In the genomic region with DNA sequence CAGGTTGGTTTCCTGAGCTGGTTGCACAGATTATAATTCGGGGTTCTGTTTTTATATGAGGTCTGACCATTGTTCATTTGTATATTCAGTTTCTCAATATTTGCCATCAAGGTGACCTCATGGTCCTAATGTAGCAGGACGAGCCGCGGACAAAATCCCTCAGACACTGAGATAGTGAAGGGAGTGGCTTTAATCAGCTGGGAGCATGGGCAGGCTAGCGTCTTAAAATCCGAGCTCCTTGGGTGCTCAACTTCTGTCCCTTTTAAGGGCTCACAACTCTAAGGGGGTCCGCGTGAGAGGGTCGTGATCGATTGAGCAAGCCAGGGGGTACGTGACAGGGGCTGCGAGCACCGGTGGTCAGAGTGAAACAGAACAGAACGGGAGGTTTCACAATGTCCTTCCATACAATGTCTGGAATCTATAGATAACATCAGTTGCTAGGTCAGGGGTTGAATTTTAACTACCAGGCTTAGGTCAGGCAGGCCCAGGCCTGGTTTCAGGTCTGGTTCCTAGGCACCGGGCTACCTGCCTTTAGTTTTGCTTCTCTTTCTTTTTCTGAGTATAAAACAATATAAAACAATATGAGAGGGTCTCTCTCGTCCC, we compare ENCODE assay signal across 2 cellular contexts.
TF ChIP-seq lines count a peak whose summit lies in the region.
"Not testable (repeated sequence)": the region's sequence is repeated elsewhere in the genome, so short reads cannot be mapped to it uniquely, and the experiment has no call there.

No MANE protein-coding gene starts in this region.

TF ChIP-seq in K562, 482 proteins besides CTCF, POLR2A, EP300 and RAD21:
- TF ChIP-seq, protein P1, sequence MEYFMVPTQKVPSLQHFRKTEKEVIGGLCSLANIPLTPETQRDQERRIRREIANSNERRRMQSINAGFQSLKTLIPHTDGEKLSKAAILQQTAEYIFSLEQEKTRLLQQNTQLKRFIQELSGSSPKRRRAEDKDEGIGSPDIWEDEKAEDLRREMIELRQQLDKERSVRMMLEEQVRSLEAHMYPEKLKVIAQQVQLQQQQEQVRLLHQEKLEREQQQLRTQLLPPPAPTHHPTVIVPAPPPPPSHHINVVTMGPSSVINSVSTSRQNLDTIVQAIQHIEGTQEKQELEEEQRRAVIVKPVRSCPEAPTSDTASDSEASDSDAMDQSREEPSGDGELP (CRISPR knock-in tag; IDR thresholded peaks at IDR 0.05; ENCODE audit: borderline replicate concordance), result 0 out of 2 replicates have a peak, but pooled peaks have one; percentile 18
- TF ChIP-seq NR2C2 (CRISPR knock-in tag; IDR thresholded peaks at IDR 0.05); NR2C1 (IDR thresholded peaks at IDR 0.05): not testable (repeated sequence)
- peak; percentile 69; the same call in 1 of the 2 replicates for TF ChIP-seq NR2C2 (tag; IDR thresholded peaks at IDR 0.05)
- peak; percentile 43; the same call in 1 of the 2 replicates for TF ChIP-seq NR2C1 (tag; IDR thresholded peaks at IDR 0.05)
- peak; percentile 56 for TF ChIP-seq CEBPB (tag; IDR thresholded peaks at IDR 0.05)

TF ChIP-seq in HepG2, 621 proteins besides CTCF, POLR2A, EP300 and RAD21 (continues in another document):
- TF ChIP-seq ZBTB7B (CRISPR knock-in tag; IDR thresholded peaks at IDR 0.05) (peak; percentile 89), ZFX (CRISPR knock-in tag; IDR thresholded peaks at IDR 0.05; ENCODE audit: low read depth) (peak; percentile 84), ZNF788 (CRISPR knock-in tag; IDR thresholded peaks at IDR 0.05; ENCODE audit: borderline replicate concordance) (peak; percentile 61; the same call in 1 of the 2 replicates), PHF21A (CRISPR knock-in tag; IDR thresholded peaks at IDR 0.05) (peak; percentile 49), SOX13 (CRISPR knock-in tag; conservative IDR thresholded peaks at IDR 0.05 in 1 of 2, IDR thresholded peaks at IDR 0.05 in 1 of 2) (peak in 1 of 2 experiments; percentile 68; a peak in 2 of 4 replicates), SOX6 (CRISPR knock-in tag; IDR thresholded peaks at IDR 0.05) (peak; percentile 76), RARA (CRISPR knock-in tag; IDR thresholded peaks at IDR 0.05) (peak; percentile 56), ZNF614 (CRISPR knock-in tag; IDR thresholded peaks at IDR 0.05; ENCODE audit: borderline replicate concordance) (0 out of 2 replicates have a peak, but pooled peaks have one; percentile 39), LCORL (CRISPR knock-in tag; IDR thresholded peaks at IDR 0.05) (peak; percentile 49; the same call in 1 of the 2 replicates), ZFY (CRISPR knock-in tag; IDR thresholded peaks at IDR 0.05) (peak; percentile 83), ZBTB7A (CRISPR knock-in tag; IDR thresholded peaks at IDR 0.05) (0 out of 2 replicates have a peak, but pooled peaks have one; percentile 39), FOSL2 (CRISPR knock-in tag; IDR thresholded peaks at IDR 0.05) (0 out of 2 replicates have a peak, but pooled peaks have one; percentile 5), CEBPG (CRISPR knock-in tag; IDR thresholded peaks at IDR 0.05) (peak; percentile 77; the same call in 1 of the 2 replicates), ZFP1 (CRISPR knock-in tag; IDR thresholded peaks at IDR 0.05) (0 out of 2 replicates have a peak, but pooled peaks have one; percentile 44), FOXP1 (CRISPR knock-in tag; IDR thresholded peaks at IDR 0.05) (0 out of 2 replicates have a peak, but pooled peaks have one; percentile 24), PHF8 (CRISPR knock-in tag; IDR thresholded peaks at IDR 0.05) (0 out of 2 replicates have a peak, but pooled peaks have one; percentile 31), GFI1 (CRISPR knock-in tag; IDR thresholded peaks at IDR 0.05; ENCODE audit: borderline replicate concordance) (peak; percentile 44; the same call in 1 of the 2 replicates), ZNF124 (CRISPR knock-in tag; IDR thresholded peaks at IDR 0.05) (0 out of 2 replicates have a peak, but pooled peaks have one; percentile 28), ARNTL (CRISPR knock-in tag; IDR thresholded peaks at IDR 0.05) (0 out of 2 replicates have a peak, but pooled peaks have one; percentile 23), ZSCAN31 (CRISPR knock-in tag; IDR thresholded peaks at IDR 0.05; ENCODE audit: low read depth) (peak; percentile 42; the same call in 1 of the 2 replicates), BCL6 (CRISPR knock-in tag; IDR thresholded peaks at IDR 0.05) (0 out of 2 replicates have a peak, but pooled peaks have one; percentile 8), FOXA3 (CRISPR knock-in tag; IDR thresholded peaks at IDR 0.05) (peak; percentile 58), SAP130 (CRISPR knock-in tag; IDR thresholded peaks at IDR 0.05; ENCODE audit: low read depth) (peak; percentile 42; the same call in 1 of the 2 replicates), ZNF747 (CRISPR knock-in tag; IDR thresholded peaks at IDR 0.05; ENCODE audit: borderline replicate concordance) (0 out of 2 replicates have a peak, but pooled peaks have one; percentile 33), THAP11 (CRISPR knock-in tag; IDR thresholded peaks at IDR 0.05) (0 out of 2 replicates have a peak, but pooled peaks have one; percentile 28), ESRRA (CRISPR knock-in tag; IDR thresholded peaks at IDR 0.05; ENCODE audit: low read depth) (peak; percentile 16; the same call in 1 of the 2 replicates)
- TF ChIP-seq, protein P2, sequence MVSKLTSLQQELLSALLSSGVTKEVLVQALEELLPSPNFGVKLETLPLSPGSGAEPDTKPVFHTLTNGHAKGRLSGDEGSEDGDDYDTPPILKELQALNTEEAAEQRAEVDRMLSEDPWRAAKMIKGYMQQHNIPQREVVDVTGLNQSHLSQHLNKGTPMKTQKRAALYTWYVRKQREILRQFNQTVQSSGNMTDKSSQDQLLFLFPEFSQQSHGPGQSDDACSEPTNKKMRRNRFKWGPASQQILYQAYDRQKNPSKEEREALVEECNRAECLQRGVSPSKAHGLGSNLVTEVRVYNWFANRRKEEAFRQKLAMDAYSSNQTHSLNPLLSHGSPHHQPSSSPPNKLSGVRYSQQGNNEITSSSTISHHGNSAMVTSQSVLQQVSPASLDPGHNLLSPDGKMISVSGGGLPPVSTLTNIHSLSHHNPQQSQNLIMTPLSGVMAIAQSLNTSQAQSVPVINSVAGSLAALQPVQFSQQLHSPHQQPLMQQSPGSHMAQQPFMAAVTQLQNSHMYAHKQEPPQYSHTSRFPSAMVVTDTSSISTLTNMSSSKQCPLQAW (CRISPR knock-in tag; IDR thresholded peaks at IDR 0.05), result peak; percentile 62
- TF ChIP-seq, protein P3, sequence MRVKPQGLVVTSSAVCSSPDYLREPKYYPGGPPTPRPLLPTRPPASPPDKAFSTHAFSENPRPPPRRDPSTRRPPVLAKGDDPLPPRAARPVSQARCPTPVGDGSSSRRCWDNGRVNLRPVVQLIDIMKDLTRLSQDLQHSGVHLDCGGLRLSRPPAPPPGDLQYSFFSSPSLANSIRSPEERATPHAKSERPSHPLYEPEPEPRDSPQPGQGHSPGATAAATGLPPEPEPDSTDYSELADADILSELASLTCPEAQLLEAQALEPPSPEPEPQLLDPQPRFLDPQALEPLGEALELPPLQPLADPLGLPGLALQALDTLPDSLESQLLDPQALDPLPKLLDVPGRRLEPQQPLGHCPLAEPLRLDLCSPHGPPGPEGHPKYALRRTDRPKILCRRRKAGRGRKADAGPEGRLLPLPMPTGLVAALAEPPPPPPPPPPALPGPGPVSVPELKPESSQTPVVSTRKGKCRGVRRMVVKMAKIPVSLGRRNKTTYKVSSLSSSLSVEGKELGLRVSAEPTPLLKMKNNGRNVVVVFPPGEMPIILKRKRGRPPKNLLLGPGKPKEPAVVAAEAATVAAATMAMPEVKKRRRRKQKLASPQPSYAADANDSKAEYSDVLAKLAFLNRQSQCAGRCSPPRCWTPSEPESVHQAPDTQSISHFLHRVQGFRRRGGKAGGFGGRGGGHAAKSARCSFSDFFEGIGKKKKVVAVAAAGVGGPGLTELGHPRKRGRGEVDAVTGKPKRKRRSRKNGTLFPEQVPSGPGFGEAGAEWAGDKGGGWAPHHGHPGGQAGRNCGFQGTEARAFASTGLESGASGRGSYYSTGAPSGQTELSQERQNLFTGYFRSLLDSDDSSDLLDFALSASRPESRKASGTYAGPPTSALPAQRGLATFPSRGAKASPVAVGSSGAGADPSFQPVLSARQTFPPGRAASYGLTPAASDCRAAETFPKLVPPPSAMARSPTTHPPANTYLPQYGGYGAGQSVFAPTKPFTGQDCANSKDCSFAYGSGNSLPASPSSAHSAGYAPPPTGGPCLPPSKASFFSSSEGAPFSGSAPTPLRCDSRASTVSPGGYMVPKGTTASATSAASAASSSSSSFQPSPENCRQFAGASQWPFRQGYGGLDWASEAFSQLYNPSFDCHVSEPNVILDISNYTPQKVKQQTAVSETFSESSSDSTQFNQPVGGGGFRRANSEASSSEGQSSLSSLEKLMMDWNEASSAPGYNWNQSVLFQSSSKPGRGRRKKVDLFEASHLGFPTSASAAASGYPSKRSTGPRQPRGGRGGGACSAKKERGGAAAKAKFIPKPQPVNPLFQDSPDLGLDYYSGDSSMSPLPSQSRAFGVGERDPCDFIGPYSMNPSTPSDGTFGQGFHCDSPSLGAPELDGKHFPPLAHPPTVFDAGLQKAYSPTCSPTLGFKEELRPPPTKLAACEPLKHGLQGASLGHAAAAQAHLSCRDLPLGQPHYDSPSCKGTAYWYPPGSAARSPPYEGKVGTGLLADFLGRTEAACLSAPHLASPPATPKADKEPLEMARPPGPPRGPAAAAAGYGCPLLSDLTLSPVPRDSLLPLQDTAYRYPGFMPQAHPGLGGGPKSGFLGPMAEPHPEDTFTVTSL (CRISPR knock-in tag; IDR thresholded peaks at IDR 0.05; ENCODE audit: borderline replicate concordance), result 0 out of 2 replicates have a peak, but pooled peaks have one; percentile 17
- TF ChIP-seq SOX13, SOX6, LCORL, FOXP1 (IDR thresholded peaks at IDR 0.05): not testable (repeated sequence)
- TF ChIP-seq, protein P4, sequence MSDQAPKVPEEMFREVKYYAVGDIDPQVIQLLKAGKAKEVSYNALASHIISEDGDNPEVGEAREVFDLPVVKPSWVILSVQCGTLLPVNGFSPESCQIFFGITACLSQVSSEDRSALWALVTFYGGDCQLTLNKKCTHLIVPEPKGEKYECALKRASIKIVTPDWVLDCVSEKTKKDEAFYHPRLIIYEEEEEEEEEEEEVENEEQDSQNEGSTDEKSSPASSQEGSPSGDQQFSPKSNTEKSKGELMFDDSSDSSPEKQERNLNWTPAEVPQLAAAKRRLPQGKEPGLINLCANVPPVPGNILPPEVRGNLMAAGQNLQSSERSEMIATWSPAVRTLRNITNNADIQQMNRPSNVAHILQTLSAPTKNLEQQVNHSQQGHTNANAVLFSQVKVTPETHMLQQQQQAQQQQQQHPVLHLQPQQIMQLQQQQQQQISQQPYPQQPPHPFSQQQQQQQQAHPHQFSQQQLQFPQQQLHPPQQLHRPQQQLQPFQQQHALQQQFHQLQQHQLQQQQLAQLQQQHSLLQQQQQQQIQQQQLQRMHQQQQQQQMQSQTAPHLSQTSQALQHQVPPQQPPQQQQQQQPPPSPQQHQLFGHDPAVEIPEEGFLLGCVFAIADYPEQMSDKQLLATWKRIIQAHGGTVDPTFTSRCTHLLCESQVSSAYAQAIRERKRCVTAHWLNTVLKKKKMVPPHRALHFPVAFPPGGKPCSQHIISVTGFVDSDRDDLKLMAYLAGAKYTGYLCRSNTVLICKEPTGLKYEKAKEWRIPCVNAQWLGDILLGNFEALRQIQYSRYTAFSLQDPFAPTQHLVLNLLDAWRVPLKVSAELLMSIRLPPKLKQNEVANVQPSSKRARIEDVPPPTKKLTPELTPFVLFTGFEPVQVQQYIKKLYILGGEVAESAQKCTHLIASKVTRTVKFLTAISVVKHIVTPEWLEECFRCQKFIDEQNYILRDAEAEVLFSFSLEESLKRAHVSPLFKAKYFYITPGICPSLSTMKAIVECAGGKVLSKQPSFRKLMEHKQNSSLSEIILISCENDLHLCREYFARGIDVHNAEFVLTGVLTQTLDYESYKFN (CRISPR knock-in tag; conservative IDR thresholded peaks at IDR 0.05), result peak; percentile 85
- TF ChIP-seq, protein P5, sequence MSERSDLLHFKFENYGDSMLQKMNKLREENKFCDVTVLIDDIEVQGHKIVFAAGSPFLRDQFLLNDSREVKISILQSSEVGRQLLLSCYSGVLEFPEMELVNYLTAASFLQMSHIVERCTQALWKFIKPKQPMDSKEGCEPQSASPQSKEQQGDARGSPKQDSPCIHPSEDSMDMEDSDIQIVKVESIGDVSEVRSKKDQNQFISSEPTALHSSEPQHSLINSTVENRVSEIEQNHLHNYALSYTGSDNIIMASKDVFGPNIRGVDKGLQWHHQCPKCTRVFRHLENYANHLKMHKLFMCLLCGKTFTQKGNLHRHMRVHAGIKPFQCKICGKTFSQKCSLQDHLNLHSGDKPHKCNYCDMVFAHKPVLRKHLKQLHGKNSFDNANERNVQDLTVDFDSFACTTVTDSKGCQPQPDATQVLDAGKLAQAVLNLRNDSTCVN (CRISPR knock-in tag; IDR thresholded peaks at IDR 0.05; ENCODE audit: borderline replicate concordance), result 0 out of 2 replicates have a peak, but pooled peaks have one; percentile 27
- TF ChIP-seq, protein P6, sequence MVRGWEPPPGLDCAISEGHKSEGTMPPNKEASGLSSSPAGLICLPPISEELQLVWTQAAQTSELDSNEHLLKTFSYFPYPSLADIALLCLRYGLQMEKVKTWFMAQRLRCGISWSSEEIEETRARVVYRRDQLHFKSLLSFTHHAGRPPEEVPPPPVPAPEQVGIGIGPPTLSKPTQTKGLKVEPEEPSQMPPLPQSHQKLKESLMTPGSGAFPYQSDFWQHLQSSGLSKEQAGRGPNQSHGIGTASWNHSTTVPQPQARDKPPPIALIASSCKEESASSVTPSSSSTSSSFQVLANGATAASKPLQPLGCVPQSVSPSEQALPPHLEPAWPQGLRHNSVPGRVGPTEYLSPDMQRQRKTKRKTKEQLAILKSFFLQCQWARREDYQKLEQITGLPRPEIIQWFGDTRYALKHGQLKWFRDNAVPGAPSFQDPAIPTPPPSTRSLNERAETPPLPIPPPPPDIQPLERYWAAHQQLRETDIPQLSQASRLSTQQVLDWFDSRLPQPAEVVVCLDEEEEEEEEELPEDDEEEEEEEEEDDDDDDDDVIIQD (CRISPR knock-in tag; IDR thresholded peaks at IDR 0.05; ENCODE audit: low read depth), result 0 out of 2 replicates have a peak, but pooled peaks have one; percentile 14
- TF ChIP-seq, protein P7, sequence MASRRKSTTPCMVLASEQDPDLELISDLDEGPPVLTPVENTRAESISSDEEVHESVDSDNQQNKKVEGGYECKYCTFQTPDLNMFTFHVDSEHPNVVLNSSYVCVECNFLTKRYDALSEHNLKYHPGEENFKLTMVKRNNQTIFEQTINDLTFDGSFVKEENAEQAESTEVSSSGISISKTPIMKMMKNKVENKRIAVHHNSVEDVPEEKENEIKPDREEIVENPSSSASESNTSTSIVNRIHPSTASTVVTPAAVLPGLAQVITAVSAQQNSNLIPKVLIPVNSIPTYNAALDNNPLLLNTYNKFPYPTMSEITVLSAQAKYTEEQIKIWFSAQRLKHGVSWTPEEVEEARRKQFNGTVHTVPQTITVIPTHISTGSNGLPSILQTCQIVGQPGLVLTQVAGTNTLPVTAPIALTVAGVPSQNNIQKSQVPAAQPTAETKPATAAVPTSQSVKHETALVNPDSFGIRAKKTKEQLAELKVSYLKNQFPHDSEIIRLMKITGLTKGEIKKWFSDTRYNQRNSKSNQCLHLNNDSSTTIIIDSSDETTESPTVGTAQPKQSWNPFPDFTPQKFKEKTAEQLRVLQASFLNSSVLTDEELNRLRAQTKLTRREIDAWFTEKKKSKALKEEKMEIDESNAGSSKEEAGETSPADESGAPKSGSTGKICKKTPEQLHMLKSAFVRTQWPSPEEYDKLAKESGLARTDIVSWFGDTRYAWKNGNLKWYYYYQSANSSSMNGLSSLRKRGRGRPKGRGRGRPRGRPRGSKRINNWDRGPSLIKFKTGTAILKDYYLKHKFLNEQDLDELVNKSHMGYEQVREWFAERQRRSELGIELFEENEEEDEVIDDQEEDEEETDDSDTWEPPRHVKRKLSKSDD (CRISPR knock-in tag; IDR thresholded peaks at IDR 0.05; ENCODE audit: low read depth), result 0 out of 2 replicates have a peak, but pooled peaks have one; percentile 49
